1 cellular context compared by ENCODE assay signal in genomic region chr20:50558483-50558925, GRCh38.
TF ChIP-seq lines count a peak whose summit lies in the region.

No MANE protein-coding gene starts in this region.

TF ChIP-seq in H1, 55 proteins besides CTCF, POLR2A, EP300 and RAD21 (continued from another document):
- no peak for TF ChIP-seq CBX8 (IDR thresholded peaks at IDR 0.05; ENCODE audit: borderline replicate concordance, low read depth, low read length)
TF ChIP-seq in H1: peak in this region for 0.
